Comparison of ENCODE assay signal across 26 cellular contexts in genomic region chr6:54391577-54391976, GRCh38.
"Had no signal": no experiment of that assay in that cellular context is flagged by ENCODE, and none has a peak within 500 bp of the region (broad histone marks: within the 10 kb centered on the region; RNA-seq: fewer than 3 reads in every experiment).

No MANE protein-coding gene starts in this region.

- FAIRE-seq: HTR-8/SVneo, K562, RCC 7860 had no signal

- H3K36me3 Mint-ChIP-seq: IgD-negative memory B cell, T-cell had no signal

- H3K4me3 Mint-ChIP-seq: IgD-negative memory B cell; T-cell; T-helper 1 cell treated with Interleukin-12 subunit alpha and Interleukin-12 subunit beta and Interleukin-4 antibody, amounts not matched to agents 30 μg/mL and 1 μg/mL, for 36 hours had no signal

- DNase-seq: Kasumi-1; NCI-H1092; NCI-H1105 treated with DMSO at 0.1 percent for 48 hours; NCI-H1417 treated with DMSO at 0.1 percent for 48 hours; NCI-H146; NCI-H1694 treated with DMSO at 0.1 percent for 48 hours; NCI-H1930; NCI-H2081; NCI-H2107; NCI-H2227 treated with DMSO at 0.1 percent for 48 hours; NCI-H524; NCI-H526 treated with DMSO at 0.1 percent for 48 hours; NCI-H774; NK-92 treated with Interleukin-12 subunit alpha and Interleukin-12 subunit beta, amount 100 ng/mL, for 24 hours; Right ventricle myocardium superior; RPMI8226; SJCRH30; SW 1271; T-cell had no signal

- H3K9me3 ChIP-seq: SJCRH30 had no signal

- H3K4me1 Mint-ChIP-seq: IgD-negative memory B cell, T-cell had no signal

- H3K4me1 ChIP-seq: SJCRH30 had no signal

- H3K27me3 ChIP-seq: SJCRH30 had no signal

- H3K27me3 Mint-ChIP-seq: IgD-negative memory B cell, T-cell had no signal

- H3K36me3 ChIP-seq: SJCRH30 had no signal

- H3K4me3 ChIP-seq: K562, SJCRH30 had no signal

- H3K9ac ChIP-seq: KMS-11 had no signal

- ATAC-seq: K562, T-cell had no signal

- H3K27ac Mint-ChIP-seq: IgD-negative memory B cell; T-cell; T-helper 1 cell treated with Interleukin-12 subunit alpha and Interleukin-12 subunit beta and Interleukin-4 antibody, amounts not matched to agents 30 μg/mL and 1 μg/mL, for 36 hours had no signal

- H3K4me2 ChIP-seq: KMS-11 had no signal

- H3K27ac ChIP-seq: HL-60, KMS-11, SJCRH30 had no signal
